10 cellular contexts compared by ENCODE assay signal in the genomic region with DNA sequence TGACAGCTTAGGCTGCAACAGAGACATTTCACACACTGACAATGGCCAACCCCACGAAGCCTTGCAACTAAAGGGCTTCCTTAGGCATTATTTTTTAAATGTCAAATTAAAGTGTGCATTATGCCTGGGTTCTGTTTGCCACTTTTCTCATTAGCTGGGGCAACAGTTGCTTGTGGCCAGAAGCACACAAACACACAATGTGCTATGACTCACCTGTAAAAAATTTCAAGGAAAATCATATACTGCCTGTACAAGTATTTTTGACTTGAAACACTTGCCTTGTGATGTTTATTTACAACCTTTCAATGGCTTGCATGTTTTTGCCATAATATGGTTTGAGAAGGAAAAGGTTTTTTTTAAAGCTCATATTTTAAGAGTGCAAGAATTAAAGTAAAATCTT. TPM values are rescaled to one million over a fixed set of nuclear protein-coding genes. Genes with fewer than 3 reads are reported as not detected.
DNase-seq lines count a peak whose midpoint lies in the region; ATAC-seq, FAIRE-seq and TF ChIP-seq lines count a peak whose summit lies in the region.
"Had no signal": no experiment of that assay in that cellular context is flagged by ENCODE, and none has a peak within 500 bp of the region (broad histone marks: within the 10 kb centered on the region; RNA-seq: fewer than 3 reads in every experiment).

No MANE protein-coding gene starts in this region.

- H3K9me3 ChIP-seq in colonic mucosa: no peaks in the 10 kb centered on the region
- no peaks in the 10 kb centered on the region for H3K9me3 ChIP-seq in muscle layer of duodenum (ENCODE audit: control insufficient read depth in 1 of 2, low read length in 2 of 2)
- no peaks in the 10 kb centered on the region for H3K9me3 ChIP-seq in testis

- POLR2A ChIA-PET in activated CD4-positive, alpha-beta memory T cell treated with anti-CD3 and anti-CD28 coated beads for 36 hours (lab: Charles Lee): no interaction called here

- H3K36me3 ChIP-seq in colonic mucosa (no peaks in the 10 kb centered on the region), muscle layer of duodenum (ENCODE audit: control insufficient read depth in 1 of 2, insufficient read depth in 2 of 2, low read length in 2 of 2) (no peaks in the 10 kb centered on the region), testis (ENCODE audit: low read depth, missing control alignments) (no peaks in the 10 kb centered on the region)

- ATAC-seq in HG03108 (IDR thresholded peaks at IDR 0.05; ENCODE audit: unreplicated experiment) (no peak), HG03045 (IDR thresholded peaks at IDR 0.05; ENCODE audit: unreplicated experiment) (no peak)

- DNase-seq in AG10803 (ENCODE audit: low read depth) (peak; percentile 65), HTR-8/SVneo (ENCODE audit: insufficient read length, low spot score) (peak; percentile 41), colonic mucosa (no peak), testis (no peak)
- DNase-seq in activated CD4-positive, alpha-beta memory T cell treated with anti-CD3 and anti-CD28 coated beads for 36 hours: no peak
- DNase-seq: DND-41, NCI-H1694 treated with DMSO at 0.1 percent for 48 hours had no signal

- TF ChIP-seq CTCF in AG10803 (conservative IDR thresholded peaks at IDR 0.05; ENCODE audit: low read length) (no peak), colonic mucosa (IDR thresholded peaks at IDR 0.05) (no peak), testis (IDR thresholded peaks at IDR 0.05) (no peak)

- no peak overlapping the region for H3K4me3 Mint-ChIP-seq in activated CD4-positive, alpha-beta memory T cell treated with anti-CD3 and anti-CD28 coated beads for 36 hours

- H3K27me3 Mint-ChIP-seq in activated CD4-positive, alpha-beta memory T cell treated with anti-CD3 and anti-CD28 coated beads for 36 hours: peaks cover 50% of the 10 kb centered on the region

- WGBS in testis, 2 donors: 53 to 68% methylated on average over 1 of the region's 1 CpG

- H3K4me1 ChIP-seq in colonic mucosa: no peaks in the 10 kb centered on the region
- H3K4me1 ChIP-seq in muscle layer of duodenum (ENCODE audit: control insufficient read depth in 1 of 2, insufficient read depth in 2 of 2, low read length in 2 of 2): peaks cover 11 to 30% of the 10 kb centered on the region in 2 donors
- H3K4me1 ChIP-seq in testis: peaks cover 8% of the 10 kb centered on the region

- intact Hi-C loops in colonic mucosa (cut with DNase I): no loop called here
- intact Hi-C loops in testis (cut with DNase I; ENCODE audit: low total_unique reads): no loop called here
- intact Hi-C loops in activated CD4-positive, alpha-beta memory T cell treated with anti-CD3 and anti-CD28 coated beads for 36 hours (cut with micrococcal nuclease): no loop called here

- H3K27ac Mint-ChIP-seq in activated CD4-positive, alpha-beta memory T cell treated with anti-CD3 and anti-CD28 coated beads for 36 hours: no peak overlapping the region

- no peak for TF ChIP-seq POLR2A in testis (IDR thresholded peaks at IDR 0.05)

- CTCF ChIA-PET in activated CD4-positive, alpha-beta memory T cell treated with anti-CD3 and anti-CD28 coated beads for 36 hours (lab: Charles Lee): no interaction called here

- H3K9ac ChIP-seq in colonic mucosa (ENCODE audit: low read depth in 2 of 2, low read length in 2 of 2): no peak overlapping the region

- no peak for FAIRE-seq in HTR-8/SVneo (lab: Jason Lieb, UNC)

- no peaks in the 10 kb centered on the region for H3K9me3 Mint-ChIP-seq in activated CD4-positive, alpha-beta memory T cell treated with anti-CD3 and anti-CD28 coated beads for 36 hours

- H3K4me3 ChIP-seq in AG10803 (ENCODE audit: low read length): no peak overlapping the region
- H3K4me3 ChIP-seq in colonic mucosa: peak overlapping the region; percentile 80
- H3K4me3 ChIP-seq in muscle layer of duodenum (ENCODE audit: low read depth in 1 of 2, low read length in 2 of 2): peak overlapping the region; percentile 70 to 87
- H3K4me3 ChIP-seq in testis: no peak overlapping the region

- H3K27ac ChIP-seq in colonic mucosa (no peak overlapping the region), muscle layer of duodenum (ENCODE audit: low read length) (no peak overlapping the region), testis (no peak overlapping the region)

- H3K27me3 ChIP-seq in colonic mucosa: no peaks in the 10 kb centered on the region
- peaks cover 9% of the 10 kb centered on the region for H3K27me3 ChIP-seq in muscle layer of duodenum (ENCODE audit: low read depth, low read length)
- H3K27me3 ChIP-seq in testis: no peaks in the 10 kb centered on the region

- H3K36me3 Mint-ChIP-seq in activated CD4-positive, alpha-beta memory T cell treated with anti-CD3 and anti-CD28 coated beads for 36 hours: no peaks in the 10 kb centered on the region

- peaks cover 16% of the 10 kb centered on the region for H3K4me1 Mint-ChIP-seq in activated CD4-positive, alpha-beta memory T cell treated with anti-CD3 and anti-CD28 coated beads for 36 hours (ENCODE audit: low read depth)

RNA-seq across cellular contexts. Expression of a gene that starts 1.9 kb away (rescaled TPM):
- total RNA-seq in colonic mucosa (10 to 100 TPM; 12.4 to 16.8 TPM), testis (10 to 100 TPM; 43.8 to 84.9 TPM)
- 15.9 TPM for polyA plus RNA-seq in testis (ENCODE audit: insufficient read depth, low read depth, low replicate concordance)
- under 1 TPM in 1 of 2 experiments, not detected in 1; 0.29 TPM for total RNA-seq in activated CD4-positive, alpha-beta memory T cell treated with anti-CD3 and anti-CD28 coated beads for 36 hours

Comparison
In these comparisons a context has a peak if more than half of its experiments do, and no peak if none do; other contexts are left out.
1. DNase-seq: peak in AG10803 (single experiment) and HTR-8/SVneo (single experiment); none in colonic mucosa (single experiment), testis (single experiment) and activated CD4-positive, alpha-beta memory T cell treated with anti-CD3 and anti-CD28 coated beads for 36 hours (single experiment).
2. H3K4me3 ChIP-seq: peak in colonic mucosa (single experiment) and muscle layer of duodenum (2 of 2); none in AG10803 (single experiment) and testis (0 of 2).
3. RNA of a gene that starts 1.9 kb away (total RNA-seq): 43.8 to 84.9 TPM in testis and 12.4 to 16.8 TPM in colonic mucosa; 0.29 TPM in activated CD4-positive, alpha-beta memory T cell treated with anti-CD3 and anti-CD28 coated beads for 36 hours; every median in the first group is over 10 times any median in the second.